In genomic region chr16:70600730-70601129, GRCh38 we compare ENCODE assay signal across 32 cellular contexts. TPM values are rescaled to one million over a fixed set of nuclear protein-coding genes. Genes with fewer than 3 reads are reported as not detected.
"Had no signal": no experiment of that assay in that cellular context is flagged by ENCODE, and none has a peak within 500 bp of the region (broad histone marks: within the 10 kb centered on the region; RNA-seq: fewer than 3 reads in every experiment).

No MANE protein-coding gene starts in this region.

- H3K36me3 Mint-ChIP-seq: naive thymus-derived CD4-positive, alpha-beta T cell; natural killer cell; neural progenitor cell; stimulated activated memory B cell treated with anti-CD40 and anti-IgM and Interleukin-4, amounts not matched to agents 10 μg/mL and 1 μg/mL and 100 μg/mL, for 72 hours had no signal

- H3K4me2 ChIP-seq: neural progenitor cell, smooth muscle cell had no signal

- FAIRE-seq: urothelium cell line had no signal

- H3K27me3 ChIP-seq: neural progenitor cell, neutrophil, ovary, spleen, suprapubic skin, testis, tibial artery, upper lobe of left lung, vagina had no signal

- ATAC-seq: naive thymus-derived CD4-positive, alpha-beta T cell; natural killer cell; psoas muscle; right cardiac atrium; sciatic nerve; stimulated activated memory B cell treated with anti-CD40 and anti-IgM and Interleukin-4, amounts not matched to agents 10 μg/mL and 1 μg/mL and 100 μg/mL, for 72 hours; stimulated activated naive CD8-positive, alpha-beta T cell treated with anti-CD3 and anti-CD28 coated beads, Interleukin-15, amount 100 ng/mL, for 72 hours; stimulated activated naive CD8-positive, alpha-beta T cell treated with anti-CD3 and anti-CD28 coated beads, Interleukin-15, Interleukin-2, amounts not matched to agents 100 U/mL and 50 U/mL, for 24 hours had no signal

- H2AFZ ChIP-seq: neural progenitor cell, parathyroid adenoma had no signal

- H3K4me3 ChIP-seq: neural progenitor cell, ovary, psoas muscle, skin epidermis, smooth muscle cell, spleen, suprapubic skin, testis, tibial artery, upper lobe of left lung, vagina had no signal

- H3K27ac ChIP-seq: neural progenitor cell, neutrophil, ovary, parathyroid adenoma, psoas muscle, suprapubic skin, testis, tibial artery, upper lobe of left lung, vagina had no signal

- H3K27me3 Mint-ChIP-seq: stimulated activated naive CD8-positive, alpha-beta T cell treated with anti-CD3 and anti-CD28 coated beads, Interleukin-15, amount 100 ng/mL, for 72 hours had no signal

- H3K4me1 ChIP-seq: neural progenitor cell, upper lobe of left lung had no signal

- H3K4me3 Mint-ChIP-seq: naive thymus-derived CD4-positive, alpha-beta T cell; natural killer cell; nephron; neural progenitor cell; stimulated activated memory B cell treated with anti-CD40 and anti-IgM and Interleukin-4, amounts not matched to agents 10 μg/mL and 1 μg/mL and 100 μg/mL, for 72 hours; stimulated activated naive CD8-positive, alpha-beta T cell treated with anti-CD3 and anti-CD28 coated beads, Interleukin-15, amount 100 ng/mL, for 72 hours had no signal

- DNase-seq: naive thymus-derived CD4-positive, alpha-beta T cell; natural killer cell; nucleus accumbens; ovary; psoas muscle; right cardiac atrium; stimulated activated CD4-positive, alpha-beta T cell treated with anti-CD3 and anti-CD28 coated beads, Interleukin-12 subunit alpha, Interleukin-12 subunit beta, amount 100 ng/mL, for 4 hours; stimulated activated CD4-positive, alpha-beta T cell treated with anti-CD3 and anti-CD28 coated beads, Interleukin-1b, Interleukin-23, amount 100 ng/mL, for 48 hours; stimulated activated CD4-positive, alpha-beta T cell treated with anti-CD3 and anti-CD28 coated beads, Interleukin-4, amount 100 ng/mL, for 1 hour; stimulated activated CD4-positive, alpha-beta T cell treated with anti-CD3 and anti-CD28 coated beads, Interleukin-4, amount 100 ng/mL, for 4 hours; stimulated activated CD8-positive, alpha-beta memory T cell treated with anti-CD3 and anti-CD28 coated beads, Interleukin-4, amount 100 ng/mL, for 48 hours; stimulated activated naive CD4-positive, alpha-beta T cell; stimulated activated naive CD8-positive, alpha-beta T cell treated with anti-CD3 and anti-CD28 coated beads, Interleukin-15, amount 100 ng/mL, for 72 hours; stimulated activated naive CD8-positive, alpha-beta T cell treated with anti-CD3 and anti-CD28 coated beads, Interleukin-15, Interleukin-2, amounts not matched to agents 100 U/mL and 50 U/mL, for 24 hours; substantia nigra; testis; tibial artery; trophoblast cell; upper lobe of left lung had no signal

- H3K9me3 ChIP-seq: neutrophil, ovary, psoas muscle, spleen, suprapubic skin, testis, tibial artery, upper lobe of left lung, vagina had no signal

- H3K9me3 Mint-ChIP-seq: natural killer cell; nephron; neural progenitor cell; stimulated activated memory B cell treated with anti-CD40 and anti-IgM and Interleukin-4, amounts not matched to agents 10 μg/mL and 1 μg/mL and 100 μg/mL, for 72 hours; stimulated activated naive CD8-positive, alpha-beta T cell treated with anti-CD3 and anti-CD28 coated beads, Interleukin-15, amount 100 ng/mL, for 72 hours had no signal

- H3K9ac ChIP-seq: neural progenitor cell, parathyroid adenoma had no signal

- H3K27ac Mint-ChIP-seq: naive thymus-derived CD4-positive, alpha-beta T cell; natural killer cell; nephron; neural progenitor cell; progenitor cell of endocrine pancreas; stimulated activated memory B cell treated with anti-CD40 and anti-IgM and Interleukin-4, amounts not matched to agents 10 μg/mL and 1 μg/mL and 100 μg/mL, for 72 hours had no signal

- H3K4me1 Mint-ChIP-seq: naive thymus-derived CD4-positive, alpha-beta T cell; natural killer cell; neural progenitor cell; stimulated activated memory B cell treated with anti-CD40 and anti-IgM and Interleukin-4, amounts not matched to agents 10 μg/mL and 1 μg/mL and 100 μg/mL, for 72 hours; stimulated activated naive CD8-positive, alpha-beta T cell treated with anti-CD3 and anti-CD28 coated beads, Interleukin-15, amount 100 ng/mL, for 72 hours had no signal

- H3K79me2 ChIP-seq: parathyroid adenoma had no signal

- H3K36me3 ChIP-seq: neural progenitor cell, neutrophil, ovary, suprapubic skin, tibial artery, upper lobe of left lung, vagina had no signal

RNA-seq across cellular contexts. Expression of gene IL34, which starts 45.6 kb away (rescaled TPM):
- total RNA-seq: progenitor cell of endocrine pancreas, smooth muscle cell had no signal
- polyA plus RNA-seq: naive thymus-derived CD4-positive, alpha-beta T cell had no signal
